Comparison of ENCODE assay signal across 8 cellular contexts in the genomic region with DNA sequence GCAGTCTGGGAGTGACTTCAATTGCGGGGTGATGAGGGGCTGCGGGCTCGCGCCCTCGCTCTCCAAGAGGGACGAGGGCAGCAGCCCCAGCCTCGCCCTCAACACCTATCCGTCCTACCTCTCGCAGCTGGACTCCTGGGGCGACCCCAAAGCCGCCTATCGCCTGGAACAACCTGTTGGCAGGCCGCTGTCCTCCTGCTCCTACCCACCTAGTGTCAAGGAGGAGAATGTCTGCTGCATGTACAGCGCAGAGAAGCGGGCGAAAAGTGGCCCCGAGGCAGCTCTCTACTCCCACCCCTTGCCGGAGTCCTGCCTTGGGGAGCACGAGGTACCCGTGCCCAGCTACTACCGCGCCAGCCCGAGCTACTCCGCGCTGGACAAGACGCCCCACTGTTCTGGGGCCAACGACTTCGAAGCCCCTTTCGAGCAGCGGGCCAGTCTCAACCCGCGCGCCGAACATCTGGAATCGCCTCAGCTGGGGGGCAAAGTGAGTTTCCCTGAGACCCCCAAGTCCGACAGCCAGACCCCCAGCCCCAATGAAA. TPM values are rescaled to one million over a fixed set of nuclear protein-coding genes. Genes with fewer than 3 reads are reported as not detected.
DNase-seq lines count a peak whose midpoint lies in the region; ATAC-seq and TF ChIP-seq lines count a peak whose summit lies in the region.

No MANE protein-coding gene starts in this region.

- peak overlapping the region; percentile 77 for H2AFZ ChIP-seq in HCT116 (ENCODE audit: low read depth, low read length, poor library complexity, severe bottlenecking)

- no peak for TF ChIP-seq CTCF in HCT116 (IDR thresholded peaks at IDR 0.05 in 2 of 3, conservative IDR thresholded peaks at IDR 0.05 in 1 of 3; ENCODE audit: borderline replicate concordance in 1 of 3, insufficient read depth in 1 of 3, low read depth in 2 of 3, low read length in 2 of 3)

- H3K4me1 ChIP-seq in HCT116 (ENCODE audit: control insufficient read depth in 1 of 2, insufficient read depth in 2 of 2, low read length in 2 of 2), result peaks cover 4 to 17% of the 10 kb centered on the region in 2 experiments

- ATAC-seq in HCT116 (peak; percentile 6; the same call in 1 of the 2 replicates), naive B cell (ENCODE audit: low read depth in 2 of 2) (no peak), HG03432 (IDR thresholded peaks at IDR 0.05; ENCODE audit: unreplicated experiment) (no peak)
- no peak for ATAC-seq in activated naive CD8-positive, alpha-beta T cell treated with anti-CD3 and anti-CD28 coated beads, Interleukin-2, amount 50 U/mL, for 24 hours

- H3K27ac Mint-ChIP-seq in activated naive CD8-positive, alpha-beta T cell treated with anti-CD3 and anti-CD28 coated beads, Interleukin-2, amount 50 U/mL, for 24 hours, result peak overlapping the region; percentile 76
- H3K27ac Mint-ChIP-seq in naive B cell, result peak overlapping the region in 4 of 6 donors; percentile 85 to 95 (median 92)

- peak overlapping the region; percentile 57 for H3K4me2 ChIP-seq in HCT116 (ENCODE audit: low read length)

- H3K79me2 ChIP-seq in HCT116 (ENCODE audit: insufficient read depth, low read length), result no peaks in the 10 kb centered on the region

- no peaks in the 10 kb centered on the region for H3K36me3 ChIP-seq in HCT116 (ENCODE audit: control insufficient read depth in 1 of 2, insufficient read depth in 2 of 2, low read length in 2 of 2)

- no peak overlapping the region for H3K4me3 ChIP-seq in HCT116 (replicated peaks in 1 of 2; ENCODE audit: low read depth in 1 of 2, low read length in 2 of 2)

- DNase-seq in ACHN (peak; percentile 71), HCT116 (ENCODE audit: low read depth, low spot score) (no peak), naive B cell (no peak), GM03348 (ENCODE audit: low spot score) (no peak), inferior parietal cortex (ENCODE audit: extremely low spot score) (no peak), amniotic stem cell (lab: John Stamatoyannopoulos, UW) (no peak)
- no peak for DNase-seq in activated naive CD8-positive, alpha-beta T cell treated with anti-CD3 and anti-CD28 coated beads, Interleukin-2, amount 50 U/mL, for 24 hours

- H3K9me3 ChIP-seq in HCT116 (ENCODE audit: control insufficient read depth in 1 of 2, insufficient read depth in 1 of 2, low read depth in 1 of 2, low read length in 2 of 2), result no peaks in the 10 kb centered on the region

- no peaks in the 10 kb centered on the region for H3K9me3 Mint-ChIP-seq in activated naive CD8-positive, alpha-beta T cell treated with anti-CD3 and anti-CD28 coated beads, Interleukin-2, amount 50 U/mL, for 24 hours
- peaks cover 0 to 37% (median 10%) of the 10 kb centered on the region in 7 donors for H3K9me3 Mint-ChIP-seq in naive B cell

- intact Hi-C loops in HCT116 (cut with micrococcal nuclease), result loop anchor here (2.0 to 5.0 kb wide), 3 partner anchors 215 to 229 kb away; no protein-coding TSS in a partner anchor

- no peak overlapping the region for H3K27ac ChIP-seq in HCT116 (ENCODE audit: low read depth, low read length)

- H3K36me3 Mint-ChIP-seq in activated naive CD8-positive, alpha-beta T cell treated with anti-CD3 and anti-CD28 coated beads, Interleukin-2, amount 50 U/mL, for 24 hours (ENCODE audit: low read depth), result no peaks in the 10 kb centered on the region
- H3K36me3 Mint-ChIP-seq in naive B cell, result peaks cover 0 to 25% of the 10 kb centered on the region in 2 donors

- in situ Hi-C loops in ACHN (cut with HindIII; ENCODE audit: low pct_ligation_motif_present, low pct_unique_long_range_greater_than_20kb, low sequenced_read_pairs), result no loop called here

- RAD21 ChIA-PET in HCT116 (lab: Charles Lee; ENCODE audit: low non-redundant PET in 1 of 2, low total read pairs in 2 of 2, uncharacterized antibody in 2 of 2, unreplicated experiment in 2 of 2), result interaction anchor here (0.5 to 1.0 kb wide), 8 partner anchors 176 to 405 kb away, joined by 3 to 8 read pairs (median 4); no protein-coding TSS in a partner anchor

- no peak for TF ChIP-seq POLR2A in HCT116 (IDR thresholded peaks at IDR 0.05; ENCODE audit: borderline replicate concordance, extremely low read depth, insufficient read depth, insufficient read length)

- POLR2A ChIA-PET in HCT116 (lab: Charles Lee), result interaction anchor here (0.6 to 1.3 kb wide), 3 partner anchors 10 to 47 kb away, joined by 3 read pairs; a partner anchor contains a TSS

- no peaks in the 10 kb centered on the region for H3K27me3 ChIP-seq in HCT116 (ENCODE audit: insufficient read depth, low read length)

- TF ChIP-seq RAD21 in HCT116 (IDR thresholded peaks at IDR 0.05; ENCODE audit: low read depth), result no peak

- peaks cover 33% of the 10 kb centered on the region for H3K4me1 Mint-ChIP-seq in activated naive CD8-positive, alpha-beta T cell treated with anti-CD3 and anti-CD28 coated beads, Interleukin-2, amount 50 U/mL, for 24 hours
- peaks cover 30 to 51% (median 44%) of the 10 kb centered on the region in 3 donors for H3K4me1 Mint-ChIP-seq in naive B cell

- CTCF ChIA-PET in HCT116 (lab: Charles Lee), result interaction anchor here (0.6 to 5.7 kb wide), 31 partner anchors 8 to 394 kb away, joined by 3 to 35 read pairs (median 5); a partner anchor contains a TSS

- TSS peak; percentile 62 for BruUV-seq in HCT116 (replicated peaks; lab: Mats Ljungman, UMichigan)

- no peaks in the 10 kb centered on the region for H3K9me2 ChIP-seq in HCT116 (ENCODE audit: insufficient read depth)

- H3K4me3 Mint-ChIP-seq in activated naive CD8-positive, alpha-beta T cell treated with anti-CD3 and anti-CD28 coated beads, Interleukin-2, amount 50 U/mL, for 24 hours, result peak overlapping the region; percentile 29
- H3K4me3 Mint-ChIP-seq in naive B cell, result peak overlapping the region; percentile 44 to 85 (median 52)

- H3K9ac ChIP-seq in HCT116 (ENCODE audit: low read length), result peak overlapping the region; percentile 15; the same call in 1 of the 2 replicates

- peaks cover 90% of the 10 kb centered on the region for H3K27me3 Mint-ChIP-seq in activated naive CD8-positive, alpha-beta T cell treated with anti-CD3 and anti-CD28 coated beads, Interleukin-2, amount 50 U/mL, for 24 hours
- peaks cover 74 to 93% (median 93%) of the 10 kb centered on the region in 3 donors for H3K27me3 Mint-ChIP-seq in naive B cell

- no peaks in the 10 kb centered on the region for H4K20me1 ChIP-seq in HCT116 (ENCODE audit: insufficient read depth)

TF ChIP-seq in HCT116, 20 proteins besides CTCF, POLR2A, EP300 and RAD21:
- no peak for TF ChIP-seq SRF (IDR thresholded peaks at IDR 0.05; ENCODE audit: low read depth)
- TF ChIP-seq, protein P1, sequence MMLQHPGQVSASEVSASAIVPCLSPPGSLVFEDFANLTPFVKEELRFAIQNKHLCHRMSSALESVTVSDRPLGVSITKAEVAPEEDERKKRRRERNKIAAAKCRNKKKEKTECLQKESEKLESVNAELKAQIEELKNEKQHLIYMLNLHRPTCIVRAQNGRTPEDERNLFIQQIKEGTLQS (IDR thresholded peaks at IDR 0.05), result no peak

RNA-seq across cellular contexts. Expression of a gene that starts 0.5 kb away (rescaled TPM):
- 3.8 TPM for total RNA-seq in HCT116 (2021; ENCODE audit: unreplicated experiment)
- polyA plus RNA-seq in HCT116 (2012), result 1.00 and 2.6 TPM in 2 replicates
- polyA plus RNA-seq in naive B cell (ENCODE audit: low read depth in 6 of 6), result not detected

RNA-seq across cellular contexts. Expression of a gene that starts 10.7 kb away (rescaled TPM):
- 0.25 TPM for total RNA-seq in HCT116 (2021; ENCODE audit: unreplicated experiment)
- 0.25 and 0.26 TPM in 2 replicates for polyA plus RNA-seq in HCT116 (2012)
- polyA plus RNA-seq in naive B cell (ENCODE audit: low read depth in 6 of 6), result not detected

RNA-seq across cellular contexts. Expression of a gene that starts 12.5 kb away (rescaled TPM):
- total RNA-seq in HCT116 (2021; ENCODE audit: unreplicated experiment), result 0.22 TPM
- 0.05 and 0.14 TPM in 2 replicates for polyA plus RNA-seq in HCT116 (2012)
- not detected for polyA plus RNA-seq in naive B cell (ENCODE audit: low read depth in 6 of 6)

RNA-seq across cellular contexts. Expression of a gene that starts 14.5 kb away (rescaled TPM):
- 11.3 TPM for total RNA-seq in HCT116 (2021; ENCODE audit: unreplicated experiment)
- 3.9 and 5.3 TPM in 2 replicates for polyA plus RNA-seq in HCT116 (2012)
- polyA plus RNA-seq in naive B cell (ENCODE audit: low read depth in 6 of 6), result not detected

RNA-seq across cellular contexts. Expression of a gene that starts 23.4 kb away (rescaled TPM):
- total RNA-seq in HCT116 (2021; ENCODE audit: unreplicated experiment), result 0.98 TPM
- 0.52 and 0.90 TPM in 2 replicates for polyA plus RNA-seq in HCT116 (2012)
- polyA plus RNA-seq in naive B cell (ENCODE audit: low read depth in 6 of 6), result not detected
